In the genomic region with DNA sequence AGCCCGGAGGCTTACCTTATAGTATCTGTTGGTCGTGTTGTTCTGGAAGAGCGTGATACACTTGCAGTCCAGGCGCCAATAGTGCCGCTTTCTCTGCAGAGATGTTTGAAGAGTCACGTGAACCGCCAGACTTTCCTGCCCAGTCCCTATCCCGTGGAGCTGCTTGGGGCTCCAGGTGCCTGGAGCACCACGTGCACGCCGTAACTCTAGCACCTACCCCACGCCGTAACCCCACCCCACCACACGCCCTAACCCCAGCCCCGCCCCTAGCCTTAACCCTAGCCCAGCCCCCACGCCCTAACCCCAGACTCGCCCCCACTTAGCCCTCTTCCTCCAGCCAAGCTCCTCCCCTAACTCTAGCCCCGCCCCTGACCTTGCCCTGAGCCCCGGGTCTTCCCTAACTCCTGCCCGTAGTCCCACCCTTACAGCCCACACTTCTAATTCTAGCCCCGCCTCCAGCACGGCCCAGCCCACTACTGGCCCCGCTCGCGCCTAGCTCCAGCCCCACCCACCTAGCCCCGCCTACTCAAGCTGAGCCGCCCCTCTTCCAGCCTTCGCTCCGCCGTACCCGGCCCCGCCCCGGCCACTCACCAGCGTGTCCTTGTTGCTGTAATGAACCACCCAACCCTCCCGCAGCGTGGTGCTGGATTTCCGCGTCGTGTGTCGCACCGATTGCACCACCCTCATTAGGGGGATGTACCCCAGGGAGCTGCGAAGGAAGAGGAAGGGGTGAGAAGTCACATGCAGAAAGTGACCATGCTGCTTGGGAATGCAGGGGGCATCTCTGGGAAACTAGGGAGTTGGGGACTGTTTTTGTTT, we compare ENCODE assay signal across 8 cellular contexts. TPM values are rescaled to one million over a fixed set of nuclear protein-coding genes. Genes with fewer than 3 reads are reported as not detected.
DNase-seq lines count a peak whose midpoint lies in the region; ATAC-seq lines count a peak whose summit lies in the region.

No MANE protein-coding gene starts in this region.

- H3K4me3 ChIP-seq in right cardiac atrium (ENCODE audit: low read length): no peak overlapping the region
- H3K4me3 ChIP-seq in effector memory CD4-positive, alpha-beta T cell (ENCODE audit: insufficient read depth, low read depth, low read length, poor library complexity, severe bottlenecking): no peak overlapping the region

- H3K36me3 ChIP-seq in effector memory CD4-positive, alpha-beta T cell (ENCODE audit: control insufficient read depth, insufficient read depth, low read length): peaks cover 97% of the 10 kb centered on the region

- H3K27ac ChIP-seq in right cardiac atrium (ENCODE audit: low read length): no peak overlapping the region
- H3K27ac ChIP-seq in effector memory CD4-positive, alpha-beta T cell (ENCODE audit: insufficient read depth, low read length, poor library complexity, severe bottlenecking): no peak overlapping the region

- H3K27ac Mint-ChIP-seq in activated T-cell treated with anti-CD3 and anti-CD28 coated beads, Interleukin-2, amount 50 U/mL, for 72 hours: no peak overlapping the region

- 35% methylated on average over 42 of the region's 42 CpGs for WGBS in right cardiac atrium

- H3K27me3 ChIP-seq in right cardiac atrium (ENCODE audit: control insufficient read depth, insufficient read depth): no peaks in the 10 kb centered on the region
- no peaks in the 10 kb centered on the region for H3K27me3 ChIP-seq in effector memory CD4-positive, alpha-beta T cell (replicated peaks; ENCODE audit: control insufficient read depth, insufficient read depth, low read length, poor library complexity, severe bottlenecking)

- H3K4me1 ChIP-seq in right cardiac atrium (ENCODE audit: control insufficient read depth, insufficient read depth, low read length): no peaks in the 10 kb centered on the region
- H3K4me1 ChIP-seq in effector memory CD4-positive, alpha-beta T cell (ENCODE audit: control insufficient read depth, insufficient read depth, low read length, poor library complexity, severe bottlenecking): no peaks in the 10 kb centered on the region

- H3K4me1 Mint-ChIP-seq in activated T-cell treated with anti-CD3 and anti-CD28 coated beads, Interleukin-2, amount 50 U/mL, for 72 hours (ENCODE audit: low read depth): no peaks in the 10 kb centered on the region

- no peak overlapping the region for H3K4me3 Mint-ChIP-seq in activated T-cell treated with anti-CD3 and anti-CD28 coated beads, Interleukin-2, amount 50 U/mL, for 72 hours

- ATAC-seq in activated CD4-positive, CD25-positive, alpha-beta regulatory T cell treated with anti-CD3 and anti-CD28 coated beads, Interleukin-2, amount 50 U/mL, for 24 hours: peak; percentile 33 to 38
- peak; percentile 13 to 32 for ATAC-seq in activated T-cell treated with anti-CD3 and anti-CD28 coated beads, Interleukin-2, amount 50 U/mL, for 72 hours (replicated peaks in 1 of 2)
- ATAC-seq in right cardiac atrium: peak; percentile 97
- ATAC-seq in HG02885 (IDR thresholded peaks at IDR 0.05; ENCODE audit: poor library complexity, unreplicated experiment): no peak

- H3K36me3 Mint-ChIP-seq in activated T-cell treated with anti-CD3 and anti-CD28 coated beads, Interleukin-2, amount 50 U/mL, for 72 hours (ENCODE audit: insufficient read depth in 2 of 2): peaks cover 18 to 36% of the 10 kb centered on the region in 2 donors

- intact Hi-C loops in right cardiac atrium (cut with DNase I): no loop called here

- no peak for DNase-seq in activated CD4-positive, CD25-positive, alpha-beta regulatory T cell treated with anti-CD3 and anti-CD28 coated beads, Interleukin-2, amount 50 U/mL, for 72 hours
- DNase-seq in activated T-cell treated with anti-CD3 and anti-CD28 coated beads, Interleukin-2, amount 50 U/mL, for 72 hours: peak in 1 of 2 donors; percentile 25
- DNase-seq in right cardiac atrium: peak; percentile 95 to 96 (median 96)
- DNase-seq in retina: peak; percentile 82
- DNase-seq in effector memory CD4-positive, alpha-beta T cell: no peak
- no peak for DNase-seq in NCI-H510A treated with DMSO at 0.1 percent for 48 hours (lab: John Stamatoyannopoulos, UW)

- H3K27me3 Mint-ChIP-seq in activated T-cell treated with anti-CD3 and anti-CD28 coated beads, Interleukin-2, amount 50 U/mL, for 72 hours (ENCODE audit: low read depth): no peaks in the 10 kb centered on the region

- H3K9me3 ChIP-seq in right cardiac atrium (ENCODE audit: control insufficient read depth, low read length): no peaks in the 10 kb centered on the region
- no peaks in the 10 kb centered on the region for H3K9me3 ChIP-seq in effector memory CD4-positive, alpha-beta T cell (ENCODE audit: control insufficient read depth, low read length)

- H3K9me3 Mint-ChIP-seq in activated T-cell treated with anti-CD3 and anti-CD28 coated beads, Interleukin-2, amount 50 U/mL, for 72 hours: no peaks in the 10 kb centered on the region

RNA-seq across cellular contexts. Expression of a gene that starts 19.6 kb away (rescaled TPM):
- total RNA-seq in activated T-cell treated with anti-CD3 and anti-CD28 coated beads, Interleukin-2, amount 50 U/mL, for 72 hours: 10 to 100 TPM; 82.0 to 92.9 TPM
- 10 to 100 TPM; 14.2 to 16.6 (median 14.8) TPM for total RNA-seq in right cardiac atrium
- 11.3 TPM for polyA plus RNA-seq in right cardiac atrium

RNA-seq across cellular contexts. Expression of a gene that starts 36.4 kb away (rescaled TPM):
- 1 to 10 TPM; 3.4 to 7.0 TPM for total RNA-seq in activated T-cell treated with anti-CD3 and anti-CD28 coated beads, Interleukin-2, amount 50 U/mL, for 72 hours
- 10 to 100 TPM; 24.6 to 46.5 (median 37.2) TPM for total RNA-seq in right cardiac atrium
- polyA plus RNA-seq in right cardiac atrium: 28.3 TPM

RNA-seq across cellular contexts. Expression of a gene that starts 48.5 kb away (rescaled TPM):
- total RNA-seq in activated T-cell treated with anti-CD3 and anti-CD28 coated beads, Interleukin-2, amount 50 U/mL, for 72 hours: 10 to 100 TPM; 15.1 to 18.0 TPM
- 10 to 100 TPM; 15.0 to 22.7 (median 21.0) TPM for total RNA-seq in right cardiac atrium
- polyA plus RNA-seq in right cardiac atrium: 15.9 TPM

RNA-seq across cellular contexts. Expression of a gene that starts 48.9 kb away (rescaled TPM):
- 10 to 100 TPM; 79.0 to 85.2 TPM for total RNA-seq in activated T-cell treated with anti-CD3 and anti-CD28 coated beads, Interleukin-2, amount 50 U/mL, for 72 hours
- 10 to 100 TPM; 49.0 to 69.8 (median 54.7) TPM for total RNA-seq in right cardiac atrium
- polyA plus RNA-seq in right cardiac atrium: 39.3 TPM

Comparison
In these comparisons a context has a peak if more than half of its experiments do, and no peak if none do; other contexts are left out.
1. DNase-seq: peak in right cardiac atrium (3 of 3) and retina (single experiment); none in activated CD4-positive, CD25-positive, alpha-beta regulatory T cell treated with anti-CD3 and anti-CD28 coated beads, Interleukin-2, amount 50 U/mL, for 72 hours (single experiment), effector memory CD4-positive, alpha-beta T cell (0 of 3) and NCI-H510A treated with DMSO at 0.1 percent for 48 hours (single experiment).
2. RNA of a gene that starts 19.6 kb away (total RNA-seq): 82.0 to 92.9 TPM in activated T-cell treated with anti-CD3 and anti-CD28 coated beads, Interleukin-2, amount 50 U/mL, for 72 hours; 14.2 to 16.6 TPM in right cardiac atrium; every median in the first group is over 4 times any median in the second.